Comparison of ENCODE assay signal across 12 cellular contexts in the genomic region with DNA sequence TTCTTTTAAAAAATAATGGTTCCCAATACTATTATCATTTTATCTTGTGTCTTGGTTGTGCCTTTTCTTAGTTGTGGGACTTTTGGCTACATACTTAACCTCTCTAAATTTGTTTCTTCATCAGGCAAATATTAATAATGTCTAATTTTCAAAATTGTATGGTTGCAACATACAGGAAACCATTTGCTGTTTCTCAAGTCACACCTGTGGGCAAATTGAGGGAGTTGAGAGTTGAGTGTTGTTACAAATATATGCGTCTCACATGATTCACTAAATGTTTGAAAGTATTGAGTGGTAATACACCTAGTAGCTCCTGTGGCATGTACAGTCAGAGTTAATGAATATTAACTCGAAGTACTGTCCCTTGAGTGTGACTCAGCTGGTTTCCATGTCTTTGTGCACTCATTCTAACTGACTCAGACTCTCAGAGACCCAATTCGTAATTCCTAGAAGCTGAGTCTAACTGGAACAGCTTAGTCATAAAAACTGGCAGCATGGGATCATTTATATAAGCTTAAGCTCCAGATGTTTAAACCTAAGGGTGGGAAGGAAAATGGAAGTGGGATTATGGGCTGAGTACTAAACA.
DNase-seq lines count a peak whose midpoint lies in the region; ATAC-seq, FAIRE-seq and TF ChIP-seq lines count a peak whose summit lies in the region.
"Had no signal": no experiment of that assay in that cellular context is flagged by ENCODE, and none has a peak within 500 bp of the region (broad histone marks: within the 10 kb centered on the region; RNA-seq: fewer than 3 reads in every experiment).

No MANE protein-coding gene starts in this region.

- H3K27me3 Mint-ChIP-seq in mesothelial cell of epicardium (ENCODE audit: low read depth): no peaks in the 10 kb centered on the region
- H3K27me3 Mint-ChIP-seq: stimulated activated naive CD8-positive, alpha-beta T cell treated with anti-CD3 and anti-CD28 coated beads, Interleukin-15, amount 100 ng/mL, for 72 hours had no signal

- no peaks in the 10 kb centered on the region for H3K9me3 ChIP-seq in lung (ENCODE audit: control insufficient read depth in 2 of 2, insufficient read depth in 1 of 2, low read length in 1 of 2)
- H3K9me3 ChIP-seq: colonic mucosa had no signal

- H3K36me3 Mint-ChIP-seq in mesothelial cell of epicardium: no peaks in the 10 kb centered on the region

- H3K27me3 ChIP-seq in bronchial epithelial cell (ENCODE audit: control insufficient read depth, insufficient read depth, low read length): no peaks in the 10 kb centered on the region
- H3K27me3 ChIP-seq in lung (ENCODE audit: control insufficient read depth, insufficient read depth): no peaks in the 10 kb centered on the region
- H3K27me3 ChIP-seq: colonic mucosa had no signal

- 55 to 75% methylated on average over 3 of the region's 3 CpGs for WGBS in lung, 2 donors

- no peaks in the 10 kb centered on the region for H3K36me3 ChIP-seq in bronchial epithelial cell (ENCODE audit: control insufficient read depth, insufficient read depth, low read length)
- no peaks in the 10 kb centered on the region for H3K36me3 ChIP-seq in lung (ENCODE audit: control insufficient read depth in 2 of 2, insufficient read depth in 2 of 2, low read length in 2 of 2)
- H3K36me3 ChIP-seq: colonic mucosa had no signal

- no peak overlapping the region for H3K4me3 Mint-ChIP-seq in mesothelial cell of epicardium
- H3K4me3 Mint-ChIP-seq: activated T-helper 1 cell treated with anti-CD3 and anti-CD28 coated beads, Interleukin-12 subunit alpha, Interleukin-12 subunit beta, Interleukin-2, Interleukin-4 antibody, amounts not matched to agents 30 ng/mL and 10 ng/mL and 1 ng/mL, durations not matched to agents 14 hours and 24 hours and 36 hours; stimulated activated naive CD8-positive, alpha-beta T cell treated with anti-CD3 and anti-CD28 coated beads, Interleukin-15, amount 100 ng/mL, for 72 hours had no signal

- no peaks in the 10 kb centered on the region for H3K4me1 ChIP-seq in lung (ENCODE audit: control insufficient read depth in 2 of 2, insufficient read depth in 2 of 2, low read length in 2 of 2)
- H3K4me1 ChIP-seq: colonic mucosa had no signal

- H3K9me3 Mint-ChIP-seq in mesothelial cell of epicardium: peaks cover 10% of the 10 kb centered on the region

- H3K27ac Mint-ChIP-seq in mesothelial cell of epicardium: no peak overlapping the region
- H3K27ac Mint-ChIP-seq: activated T-helper 1 cell treated with anti-CD3 and anti-CD28 coated beads, Interleukin-12 subunit alpha, Interleukin-12 subunit beta, Interleukin-2, Interleukin-4 antibody, amounts not matched to agents 30 ng/mL and 10 ng/mL and 1 ng/mL, durations not matched to agents 14 hours and 24 hours and 36 hours; stimulated activated naive CD8-positive, alpha-beta T cell treated with anti-CD3 and anti-CD28 coated beads, Interleukin-15, amount 100 ng/mL, for 72 hours had no signal

- TF ChIP-seq CTCF in AG10803 (conservative IDR thresholded peaks at IDR 0.05; ENCODE audit: low read length) (no peak), bronchial epithelial cell (IDR thresholded peaks at IDR 0.05; ENCODE audit: insufficient read depth, low read length, severe bottlenecking) (no peak), lung (IDR thresholded peaks at IDR 0.05; ENCODE audit: control extremely low read depth, extremely low read depth) (no peak), mesothelial cell of epicardium (IDR thresholded peaks at IDR 0.05; ENCODE audit: unreplicated experiment) (no peak)

- DNase-seq in AG10803 (ENCODE audit: low read depth): peak; percentile 94
- DNase-seq in LHCN-M2 (ENCODE audit: low read depth): peak; percentile 99
- DNase-seq in bronchial epithelial cell (ENCODE audit: low read depth): peak; percentile 100
- no peak for DNase-seq in lung (ENCODE audit: low spot score)
- no peak for DNase-seq in NCI-H2081 (lab: John Stamatoyannopoulos, UW)
- DNase-seq in hippocampal formation (lab: John Stamatoyannopoulos, UW): no peak
- DNase-seq in stimulated activated CD4-positive, alpha-beta T cell treated with anti-CD3 and anti-CD28 coated beads, Interleukin-2, amount 100 ng/mL, for 48 hours: no peak
- DNase-seq in mesothelial cell of epicardium (ENCODE audit: low spot score in 2 of 2, unreplicated experiment in 2 of 2): no peak
- DNase-seq: colonic mucosa; stimulated activated naive CD8-positive, alpha-beta T cell treated with anti-CD3 and anti-CD28 coated beads, Interleukin-15, amount 100 ng/mL, for 72 hours had no signal

- H3K27ac ChIP-seq in lung (ENCODE audit: low read depth in 1 of 2, low read length in 1 of 2): no peak overlapping the region
- H3K27ac ChIP-seq: colonic mucosa, VCaP had no signal

- no peaks in the 10 kb centered on the region for H3K4me1 Mint-ChIP-seq in mesothelial cell of epicardium
- H3K4me1 Mint-ChIP-seq: stimulated activated naive CD8-positive, alpha-beta T cell treated with anti-CD3 and anti-CD28 coated beads, Interleukin-15, amount 100 ng/mL, for 72 hours had no signal

- H3K4me3 ChIP-seq in AG10803 (ENCODE audit: low read length) (peak overlapping the region; percentile 9; the same call in 1 of the 2 replicates), bronchial epithelial cell (ENCODE audit: low read depth, low read length) (no peak overlapping the region), lung (no peak overlapping the region)
- H3K4me3 ChIP-seq: colonic mucosa had no signal

- FAIRE-seq in bronchial epithelial cell (lab: Jason Lieb, UNC): peak; percentile 60

- ATAC-seq in lung (ENCODE audit: insufficient read depth, low FRiP score): peak; percentile 77
- ATAC-seq: stimulated activated naive CD8-positive, alpha-beta T cell treated with anti-CD3 and anti-CD28 coated beads, Interleukin-15, amount 100 ng/mL, for 72 hours had no signal

Comparison
In these comparisons a context has a peak if more than half of its experiments do, and no peak if none do; other contexts are left out.
1. DNase-seq: peak in AG10803 (single experiment), LHCN-M2 (single experiment) and bronchial epithelial cell (single experiment); none in lung (single experiment), NCI-H2081 (0 of 2), hippocampal formation (0 of 2), stimulated activated CD4-positive, alpha-beta T cell treated with anti-CD3 and anti-CD28 coated beads, Interleukin-2, amount 100 ng/mL, for 48 hours (0 of 2) and mesothelial cell of epicardium (0 of 2).